In genomic region chr20:51306521-51307358, GRCh38 we compare ENCODE assay signal across 8 cellular contexts.
A peak's percentile ranks its signal among the peaks of the same experiment; 100 is the strongest.
DNase-seq lines count a peak whose midpoint lies in the region; ATAC-seq, FAIRE-seq and TF ChIP-seq lines count a peak whose summit lies in the region.

No MANE protein-coding gene starts in this region.

- H3K9me1 ChIP-seq in endothelial cell of umbilical vein (replicated peaks; ENCODE audit: control insufficient read depth, extremely low read depth, insufficient read depth, low read length) = no peaks in the 10 kb centered on the region

- BruUV-seq in endothelial cell of umbilical vein (replicated peaks; lab: Mats Ljungman, UMichigan) = no TSS peak

- H3K9me3 Mint-ChIP-seq in activated CD8-positive, alpha-beta memory T cell treated with anti-CD3 and anti-CD28 coated beads, Interleukin-2, amount 10 ng/mL, durations not matched to agents 7 days and 5 days (ENCODE audit: low read depth) = peaks cover 3% of the 10 kb centered on the region

- H2AFZ ChIP-seq in endothelial cell of umbilical vein (ENCODE audit: low read depth, low read length) = no peak overlapping the region

- H3K27me3 Mint-ChIP-seq in activated CD8-positive, alpha-beta memory T cell treated with anti-CD3 and anti-CD28 coated beads, Interleukin-2, amount 10 ng/mL, durations not matched to agents 7 days and 5 days = peaks cover 30% of the 10 kb centered on the region

- FAIRE-seq in endothelial cell of umbilical vein (lab: Jason Lieb, UNC) = peak; percentile 87

- POLR2A ChIA-PET in endothelial cell of umbilical vein (lab: Charles Lee) = no interaction called here

- H3K36me3 ChIP-seq in NT2/D1 (ENCODE audit: insufficient read depth, insufficient read length, low read length) (no peaks in the 10 kb centered on the region), endothelial cell of umbilical vein (ENCODE audit: control insufficient read depth in 2 of 2, extremely low read depth in 1 of 2, insufficient read depth in 2 of 2, low read length in 2 of 2) (no peaks in the 10 kb centered on the region)

- CTCF ChIA-PET in activated CD8-positive, alpha-beta memory T cell treated with anti-CD3 and anti-CD28 coated beads, Interleukin-2, amount 10 ng/mL, durations not matched to agents 7 days and 5 days (lab: Charles Lee) = interaction anchor here (0.6 to 8.9 kb wide), 19 partner anchors 11 to 776 kb away, joined by 3 to 143 read pairs (median 3); no protein-coding TSS in a partner anchor
- CTCF ChIA-PET in endothelial cell of umbilical vein (lab: Charles Lee) = interaction anchor here (0.9 to 8.5 kb wide), 14 partner anchors 8 to 516 kb away, joined by 3 to 311 read pairs (median 11); partner anchors contain the start of gene BCAS4

- H3K9ac ChIP-seq in NT2/D1 (ENCODE audit: insufficient read length, low read depth) (peak overlapping the region; percentile 72), endothelial cell of umbilical vein (replicated peaks; ENCODE audit: extremely low read depth, insufficient read depth, low read length) (no peak overlapping the region)

- H3K27ac Mint-ChIP-seq in activated CD8-positive, alpha-beta memory T cell treated with anti-CD3 and anti-CD28 coated beads, Interleukin-2, amount 10 ng/mL, durations not matched to agents 7 days and 5 days = no peak overlapping the region

- H3K4me3 ChIP-seq in GM12864 (ENCODE audit: low read depth, low read length) (no peak overlapping the region), NT2/D1 (ENCODE audit: insufficient read length, low read depth) (no peak overlapping the region), endothelial cell of umbilical vein (replicated peaks in 1 of 3; ENCODE audit: insufficient read depth in 1 of 3, low read depth in 1 of 3, low read length in 3 of 3) (no peak overlapping the region)

- H4K20me1 ChIP-seq in endothelial cell of umbilical vein (replicated peaks; ENCODE audit: control insufficient read depth, extremely low read depth, insufficient read depth, low read length) = no peaks in the 10 kb centered on the region

- no peaks in the 10 kb centered on the region for H3K36me3 Mint-ChIP-seq in activated CD8-positive, alpha-beta memory T cell treated with anti-CD3 and anti-CD28 coated beads, Interleukin-2, amount 10 ng/mL, durations not matched to agents 7 days and 5 days

- TF ChIP-seq POLR2A in endothelial cell of umbilical vein (IDR thresholded peaks at IDR 0.05; ENCODE audit: low read depth, low read length) = no peak

- DNase-seq in GM12864 (ENCODE audit: low read depth) = peak; percentile 5
- peak; percentile 79 for DNase-seq in NT2/D1 (ENCODE audit: low read depth, low spot score)
- DNase-seq in activated CD8-positive, alpha-beta memory T cell treated with anti-CD3 and anti-CD28 coated beads, Interleukin-2, amount 10 ng/mL, durations not matched to agents 7 days and 5 days = peak; percentile 76
- peak; percentile 63 for DNase-seq in endothelial cell of umbilical vein (ENCODE audit: low read depth, low spot score)
- peak; percentile 75 for DNase-seq in myocyte (ENCODE audit: low read depth)
- DNase-seq in stimulated activated CD8-positive, alpha-beta memory T cell treated with anti-CD3 and anti-CD28 coated beads, Interleukin-7, amount 100 ng/mL, for 24 hours (ENCODE audit: low read depth) = peak; percentile 63

- H3K4me1 Mint-ChIP-seq in activated CD8-positive, alpha-beta memory T cell treated with anti-CD3 and anti-CD28 coated beads, Interleukin-2, amount 10 ng/mL, durations not matched to agents 7 days and 5 days = peaks cover 3% of the 10 kb centered on the region

- no peak overlapping the region for H3K4me2 ChIP-seq in endothelial cell of umbilical vein (ENCODE audit: insufficient read depth, low read length)

- H3K9me3 ChIP-seq in NT2/D1 (ENCODE audit: insufficient read depth, low read length) (peaks cover 55% of the 10 kb centered on the region), endothelial cell of umbilical vein (replicated peaks; ENCODE audit: control insufficient read depth, insufficient read depth, low read length) (no peaks in the 10 kb centered on the region)

- no peak overlapping the region for H3K4me3 Mint-ChIP-seq in activated CD8-positive, alpha-beta memory T cell treated with anti-CD3 and anti-CD28 coated beads, Interleukin-2, amount 10 ng/mL, durations not matched to agents 7 days and 5 days

- no peaks in the 10 kb centered on the region for H3K27me3 ChIP-seq in NT2/D1 (ENCODE audit: insufficient read depth, insufficient read length)
- peaks cover 0 to 3% of the 10 kb centered on the region in 2 experiments for H3K27me3 ChIP-seq in endothelial cell of umbilical vein (ENCODE audit: control insufficient read depth in 2 of 2, insufficient read depth in 2 of 2, low read length in 2 of 2)

- ATAC-seq in HG03520 (IDR thresholded peaks at IDR 0.05; ENCODE audit: unreplicated experiment) = peak; percentile 60
- peak; percentile 96 for ATAC-seq in activated CD8-positive, alpha-beta memory T cell treated with anti-CD3 and anti-CD28 coated beads, Interleukin-2, amount 10 ng/mL, durations not matched to agents 7 days and 5 days
- ATAC-seq in HG03457 (IDR thresholded peaks at IDR 0.05; ENCODE audit: unreplicated experiment) = no peak

- no peak overlapping the region for H3K27ac ChIP-seq in endothelial cell of umbilical vein (ENCODE audit: insufficient read depth, low read depth, low read length)

- H3K4me1 ChIP-seq in NT2/D1 (ENCODE audit: insufficient read depth, insufficient read length) = peaks cover 25% of the 10 kb centered on the region
- no peaks in the 10 kb centered on the region for H3K4me1 ChIP-seq in endothelial cell of umbilical vein (ENCODE audit: control insufficient read depth, extremely low read depth, insufficient read depth, low read length)

- intact Hi-C loops in endothelial cell of umbilical vein (cut with micrococcal nuclease) = loop anchor here (1.0 to 5.0 kb wide), 6 partner anchors 86 to 516 kb away; no protein-coding TSS in a partner anchor

- peak; percentile 93 for TF ChIP-seq CTCF in GM12864 (IDR thresholded peaks at IDR 0.05; ENCODE audit: low read depth, low read length, missing control alignments)
- TF ChIP-seq CTCF in endothelial cell of umbilical vein (IDR thresholded peaks at IDR 0.05; ENCODE audit: extremely low read depth in 1 of 2, insufficient read depth in 1 of 2, low read depth in 1 of 2, low read length in 2 of 2) = peak; percentile 91 to 96

- H3K79me2 ChIP-seq in endothelial cell of umbilical vein (ENCODE audit: control insufficient read depth, insufficient read depth, low read length) = no peaks in the 10 kb centered on the region

- dilution Hi-C loops in endothelial cell of umbilical vein (cut with MboI; ENCODE audit: extremely low pct_ligation_motif_present, low sequenced_read_pairs) = no loop called here

TF ChIP-seq in endothelial cell of umbilical vein, 7 proteins besides CTCF, POLR2A, EP300 and RAD21:
- TF ChIP-seq POLR2AphosphoS5 (IDR thresholded peaks at IDR 0.05; ENCODE audit: insufficient read depth, low read depth, low read length) = no peak
- no peak for TF ChIP-seq FOS (IDR thresholded peaks at IDR 0.05; ENCODE audit: borderline replicate concordance, insufficient read depth, low read length)
- TF ChIP-seq EZH2 (IDR thresholded peaks at IDR 0.05; ENCODE audit: borderline replicate concordance, low read depth, low read length, severe bottlenecking) = no peak
- no peak for TF ChIP-seq GATA2 (IDR thresholded peaks at IDR 0.05; ENCODE audit: insufficient read depth, insufficient read length, low read depth, low read length)
- no peak for TF ChIP-seq MYC (IDR thresholded peaks at IDR 0.05; ENCODE audit: low read depth, low read length)
- TF ChIP-seq JUN (IDR thresholded peaks at IDR 0.05; ENCODE audit: borderline replicate concordance, insufficient read depth, insufficient read length, low read depth) = no peak
- TF ChIP-seq, protein P1, sequence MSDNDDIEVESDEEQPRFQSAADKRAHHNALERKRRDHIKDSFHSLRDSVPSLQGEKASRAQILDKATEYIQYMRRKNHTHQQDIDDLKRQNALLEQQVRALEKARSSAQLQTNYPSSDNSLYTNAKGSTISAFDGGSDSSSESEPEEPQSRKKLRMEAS (IDR thresholded peaks at IDR 0.05; ENCODE audit: insufficient read depth, insufficient read length) = no peak

Comparison
In these comparisons a context has a peak if more than half of its experiments do, and no peak if none do; other contexts are left out.
1. DNase-seq: peak in every context shown above with its lines; median percentile 79 in NT2/D1; 76 in activated CD8-positive, alpha-beta memory T cell treated with anti-CD3 and anti-CD28 coated beads, Interleukin-2, amount 10 ng/mL, durations not matched to agents 7 days and 5 days; 75 in myocyte; 63 in endothelial cell of umbilical vein; 63 in stimulated activated CD8-positive, alpha-beta memory T cell treated with anti-CD3 and anti-CD28 coated beads, Interleukin-7, amount 100 ng/mL, for 24 hours; 5 in GM12864.